20 cellular contexts compared by ENCODE assay signal in the genomic region with DNA sequence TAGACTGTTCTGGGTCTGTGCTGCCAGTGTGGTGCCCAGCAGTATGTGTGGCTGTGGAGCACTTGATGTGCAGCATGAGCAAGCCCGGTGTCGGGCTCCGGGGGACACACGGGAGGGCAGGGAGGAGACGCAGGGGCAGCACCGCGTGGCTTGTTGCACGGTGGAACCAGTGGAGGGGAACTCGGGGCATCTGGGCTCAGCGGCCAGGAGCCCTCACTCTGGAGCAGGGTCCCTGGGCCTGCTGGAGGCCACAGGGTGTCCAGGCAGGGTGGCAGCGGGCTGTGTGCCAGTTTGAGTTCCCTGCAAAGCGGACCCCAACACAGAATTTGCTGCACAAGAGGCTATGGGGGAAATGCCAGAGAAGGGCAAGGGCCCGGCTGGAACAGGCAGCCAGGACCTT.
"Had no signal": no experiment of that assay in that cellular context is flagged by ENCODE, and none has a peak within 500 bp of the region (broad histone marks: within the 10 kb centered on the region; RNA-seq: fewer than 3 reads in every experiment).

No MANE protein-coding gene starts in this region.

- H3K9me3 Mint-ChIP-seq: activated B cell treated with CpG ODN at 0.5 μM for 24 hours; activated CD4-positive, alpha-beta memory T cell treated with anti-CD3 and anti-CD28 coated beads for 36 hours; activated CD4-positive, alpha-beta T cell treated with anti-CD3 and anti-CD28 coated beads, Interleukin-2, amount 10 ng/mL, durations not matched to agents 7 days and 5 days; activated T-cell treated with anti-CD3 and anti-CD28 coated beads, Interleukin-2, amount 50 U/mL, for 72 hours; activated T-helper 2 cell treated with anti-CD3 and anti-CD28 coated beads, Interferon-gamma antibody, Interleukin-2, Interleukin-4, amounts not matched to agents 10 μg/mL and 5 μg/mL and 100 μg/mL, durations not matched to agents 14 hours and 24 hours and 36 hours had no signal

- H3K9me3 ChIP-seq: MG63 had no signal

- H3K4me1 Mint-ChIP-seq: activated CD4-positive, alpha-beta T cell treated with anti-CD3 and anti-CD28 coated beads, Interleukin-2, amount 10 ng/mL, durations not matched to agents 7 days and 5 days had no signal

- H3K4me3 Mint-ChIP-seq: activated B cell treated with CpG ODN at 0.5 μM for 24 hours; activated CD4-positive, alpha-beta memory T cell treated with anti-CD3 and anti-CD28 coated beads for 36 hours; activated CD4-positive, alpha-beta T cell treated with anti-CD3 and anti-CD28 coated beads, Interleukin-2, amount 10 ng/mL, durations not matched to agents 7 days and 5 days; activated T-cell treated with anti-CD3 and anti-CD28 coated beads, Interleukin-2, amount 50 U/mL, for 72 hours had no signal

- ATAC-seq: PC-3 had no signal

- H3K27me3 ChIP-seq: brain microvascular endothelial cell, cardiac muscle cell, MG63 had no signal

- H3K27me3 Mint-ChIP-seq: activated B cell treated with CpG ODN at 0.5 μM for 24 hours; activated CD4-positive, alpha-beta memory T cell treated with anti-CD3 and anti-CD28 coated beads for 36 hours; activated CD4-positive, alpha-beta T cell treated with anti-CD3 and anti-CD28 coated beads, Interleukin-2, amount 10 ng/mL, durations not matched to agents 7 days and 5 days had no signal

- DNase-seq: activated B cell treated with CpG ODN at 0.5 μM for 24 hours; activated CD4-positive, alpha-beta memory T cell treated with anti-CD3 and anti-CD28 coated beads for 36 hours; activated CD4-positive, alpha-beta T cell treated with anti-CD3 and anti-CD28 coated beads, Interleukin-2, amount 10 ng/mL, durations not matched to agents 7 days and 5 days; activated gamma-delta T cell treated with Interleukin-2 at 50 U/mL for 16 hours; activated naive CD4-positive, alpha-beta T cell treated with anti-CD3 and anti-CD28 coated beads, Interleukin-2, amount 50 U/mL, for 16 hours; brain microvascular endothelial cell; MG63; NCI-H1105; NCI-H1436; NCI-H1694 treated with DMSO at 0.1 percent for 48 hours; NCI-H2029 treated with DMSO at 0.1 percent for 48 hours; NCI-H446; NCI-H524; PC-3; SHP77 treated with DMSO at 0.1 percent for 48 hours; T1000 had no signal

- H3K9ac ChIP-seq: KMS-11 had no signal

- H3K27ac ChIP-seq: brain microvascular endothelial cell, cardiac muscle cell, KMS-11 had no signal

- H3K4me3 ChIP-seq: cardiac muscle cell, MG63 had no signal

- H3K27ac Mint-ChIP-seq: activated B cell treated with CpG ODN at 0.5 μM for 24 hours; activated CD4-positive, alpha-beta memory T cell treated with anti-CD3 and anti-CD28 coated beads for 36 hours; activated CD4-positive, alpha-beta T cell treated with anti-CD3 and anti-CD28 coated beads, Interleukin-2, amount 10 ng/mL, durations not matched to agents 7 days and 5 days; activated T-cell treated with anti-CD3 and anti-CD28 coated beads, Interleukin-2, amount 50 U/mL, for 72 hours; activated T-helper 2 cell treated with anti-CD3 and anti-CD28 coated beads, Interferon-gamma antibody, Interleukin-2, Interleukin-4, amounts not matched to agents 10 μg/mL and 5 μg/mL and 100 μg/mL, durations not matched to agents 14 hours and 24 hours and 36 hours had no signal
